ENCODE assay signal across 1 cellular context in genomic region chr2:202635441-202636296, GRCh38.
TF ChIP-seq lines count a peak whose summit lies in the region.

No MANE protein-coding gene starts in this region.

TF ChIP-seq in HepG2, 621 proteins besides CTCF, POLR2A, EP300 and RAD21 (continued from another document and continues in another):
- TF ChIP-seq ZNF407 (CRISPR knock-in tag; IDR thresholded peaks at IDR 0.05; ENCODE audit: not compliant biosample characterization) (no peak), MTA1 (CRISPR knock-in tag; IDR thresholded peaks at IDR 0.05; ENCODE audit: borderline replicate concordance) (no peak), SRF (IDR thresholded peaks at IDR 0.05; ENCODE audit: low read depth, low read length) (no peak), TMF1 (CRISPR knock-in tag; IDR thresholded peaks at IDR 0.05; ENCODE audit: low read depth) (no peak), PRPF4 (IDR thresholded peaks at IDR 0.05; ENCODE audit: low read depth, low read length, poor library complexity, severe bottlenecking) (no peak), ZNF510 (CRISPR knock-in tag; IDR thresholded peaks at IDR 0.05; ENCODE audit: low read depth) (no peak), SIN3A (IDR thresholded peaks at IDR 0.05; ENCODE audit: borderline replicate concordance, low read depth, low read length) (no peak; the same call in 1 of the 2 replicates), SMAD9 (CRISPR knock-in tag; IDR thresholded peaks at IDR 0.05) (no peak), POGZ (CRISPR knock-in tag; IDR thresholded peaks at IDR 0.05) (peak; percentile 53; the same call in 1 of the 2 replicates), KAT7 (CRISPR knock-in tag; IDR thresholded peaks at IDR 0.05; ENCODE audit: borderline replicate concordance) (peak; percentile 20; the same call in 1 of the 2 replicates), GMEB1 (CRISPR knock-in tag; IDR thresholded peaks at IDR 0.05; ENCODE audit: borderline replicate concordance) (no peak), ZNF430 (CRISPR knock-in tag; IDR thresholded peaks at IDR 0.05) (no peak), ZNF562 (CRISPR knock-in tag; IDR thresholded peaks at IDR 0.05; ENCODE audit: borderline replicate concordance) (no peak), ZNF326 (CRISPR knock-in tag; IDR thresholded peaks at IDR 0.05; ENCODE audit: borderline replicate concordance) (no peak), ZNF142 (CRISPR knock-in tag; IDR thresholded peaks at IDR 0.05) (no peak), FOSL1 (CRISPR knock-in tag; IDR thresholded peaks at IDR 0.05; ENCODE audit: borderline replicate concordance) (no peak), ZNF660 (CRISPR knock-in tag; IDR thresholded peaks at IDR 0.05; ENCODE audit: borderline replicate concordance, low read depth) (no peak), SMARCE1 (IDR thresholded peaks at IDR 0.05; ENCODE audit: borderline replicate concordance) (no peak), CC2D1A (CRISPR knock-in tag; IDR thresholded peaks at IDR 0.05) (no peak), CHD4 (IDR thresholded peaks at IDR 0.05; ENCODE audit: borderline replicate concordance, low read length) (no peak), NFE2L2 (IDR thresholded peaks at IDR 0.05; ENCODE audit: low read length) (no peak), ZNF335 (CRISPR knock-in tag; IDR thresholded peaks at IDR 0.05) (no peak), ZNF17 (CRISPR knock-in tag; IDR thresholded peaks at IDR 0.05) (no peak), ATF7-NPFF (CRISPR knock-in tag; IDR thresholded peaks at IDR 0.05; ENCODE audit: low read depth) (no peak), FIP1L1 (IDR thresholded peaks at IDR 0.05; ENCODE audit: borderline replicate concordance, insufficient read depth, low read depth, low read length) (no peak), ZNF556 (CRISPR knock-in tag; IDR thresholded peaks at IDR 0.05; ENCODE audit: borderline replicate concordance) (no peak), KLF12 (CRISPR knock-in tag; IDR thresholded peaks at IDR 0.05; ENCODE audit: borderline replicate concordance) (no peak)
- TF ChIP-seq, protein P1, sequence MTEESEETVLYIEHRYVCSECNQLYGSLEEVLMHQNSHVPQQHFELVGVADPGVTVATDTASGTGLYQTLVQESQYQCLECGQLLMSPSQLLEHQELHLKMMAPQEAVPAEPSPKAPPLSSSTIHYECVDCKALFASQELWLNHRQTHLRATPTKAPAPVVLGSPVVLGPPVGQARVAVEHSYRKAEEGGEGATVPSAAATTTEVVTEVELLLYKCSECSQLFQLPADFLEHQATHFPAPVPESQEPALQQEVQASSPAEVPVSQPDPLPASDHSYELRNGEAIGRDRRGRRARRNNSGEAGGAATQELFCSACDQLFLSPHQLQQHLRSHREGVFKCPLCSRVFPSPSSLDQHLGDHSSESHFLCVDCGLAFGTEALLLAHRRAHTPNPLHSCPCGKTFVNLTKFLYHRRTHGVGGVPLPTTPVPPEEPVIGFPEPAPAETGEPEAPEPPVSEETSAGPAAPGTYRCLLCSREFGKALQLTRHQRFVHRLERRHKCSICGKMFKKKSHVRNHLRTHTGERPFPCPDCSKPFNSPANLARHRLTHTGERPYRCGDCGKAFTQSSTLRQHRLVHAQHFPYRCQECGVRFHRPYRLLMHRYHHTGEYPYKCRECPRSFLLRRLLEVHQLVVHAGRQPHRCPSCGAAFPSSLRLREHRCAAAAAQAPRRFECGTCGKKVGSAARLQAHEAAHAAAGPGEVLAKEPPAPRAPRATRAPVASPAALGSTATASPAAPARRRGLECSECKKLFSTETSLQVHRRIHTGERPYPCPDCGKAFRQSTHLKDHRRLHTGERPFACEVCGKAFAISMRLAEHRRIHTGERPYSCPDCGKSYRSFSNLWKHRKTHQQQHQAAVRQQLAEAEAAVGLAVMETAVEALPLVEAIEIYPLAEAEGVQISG (CRISPR knock-in tag; IDR thresholded peaks at IDR 0.05) = 0 out of 2 replicates have a peak, but pooled peaks have one; percentile 39
- TF ChIP-seq, protein P2, sequence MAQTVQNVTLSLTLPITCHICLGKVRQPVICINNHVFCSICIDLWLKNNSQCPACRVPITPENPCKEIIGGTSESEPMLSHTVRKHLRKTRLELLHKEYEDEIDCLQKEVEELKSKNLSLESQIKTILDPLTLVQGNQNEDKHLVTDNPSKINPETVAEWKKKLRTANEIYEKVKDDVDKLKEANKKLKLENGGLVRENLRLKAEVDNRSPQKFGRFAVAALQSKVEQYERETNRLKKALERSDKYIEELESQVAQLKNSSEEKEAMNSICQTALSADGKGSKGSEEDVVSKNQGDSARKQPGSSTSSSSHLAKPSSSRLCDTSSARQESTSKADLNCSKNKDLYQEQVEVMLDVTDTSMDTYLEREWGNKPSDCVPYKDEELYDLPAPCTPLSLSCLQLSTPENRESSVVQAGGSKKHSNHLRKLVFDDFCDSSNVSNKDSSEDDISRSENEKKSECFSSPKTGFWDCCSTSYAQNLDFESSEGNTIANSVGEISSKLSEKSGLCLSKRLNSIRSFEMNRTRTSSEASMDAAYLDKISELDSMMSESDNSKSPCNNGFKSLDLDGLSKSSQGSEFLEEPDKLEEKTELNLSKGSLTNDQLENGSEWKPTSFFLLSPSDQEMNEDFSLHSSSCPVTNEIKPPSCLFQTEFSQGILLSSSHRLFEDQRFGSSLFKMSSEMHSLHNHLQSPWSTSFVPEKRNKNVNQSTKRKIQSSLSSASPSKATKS (CRISPR knock-in tag; IDR thresholded peaks at IDR 0.05) = no peak
- TF ChIP-seq, protein P3, sequence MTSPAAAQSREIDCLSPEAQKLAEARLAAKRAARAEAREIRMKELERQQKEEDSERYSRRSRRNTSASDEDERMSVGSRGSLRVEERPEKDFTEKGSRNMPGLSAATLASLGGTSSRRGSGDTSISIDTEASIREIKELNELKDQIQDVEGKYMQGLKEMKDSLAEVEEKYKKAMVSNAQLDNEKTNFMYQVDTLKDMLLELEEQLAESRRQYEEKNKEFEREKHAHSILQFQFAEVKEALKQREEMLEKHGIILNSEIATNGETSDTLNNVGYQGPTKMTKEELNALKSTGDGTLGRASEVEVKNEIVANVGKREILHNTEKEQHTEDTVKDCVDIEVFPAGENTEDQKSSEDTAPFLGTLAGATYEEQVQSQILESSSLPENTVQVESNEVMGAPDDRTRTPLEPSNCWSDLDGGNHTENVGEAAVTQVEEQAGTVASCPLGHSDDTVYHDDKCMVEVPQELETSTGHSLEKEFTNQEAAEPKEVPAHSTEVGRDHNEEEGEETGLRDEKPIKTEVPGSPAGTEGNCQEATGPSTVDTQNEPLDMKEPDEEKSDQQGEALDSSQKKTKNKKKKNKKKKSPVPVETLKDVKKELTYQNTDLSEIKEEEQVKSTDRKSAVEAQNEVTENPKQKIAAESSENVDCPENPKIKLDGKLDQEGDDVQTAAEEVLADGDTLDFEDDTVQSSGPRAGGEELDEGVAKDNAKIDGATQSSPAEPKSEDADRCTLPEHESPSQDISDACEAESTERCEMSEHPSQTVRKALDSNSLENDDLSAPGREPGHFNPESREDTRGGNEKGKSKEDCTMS (CRISPR knock-in tag; conservative IDR thresholded peaks at IDR 0.05) = no peak
